In the genomic region with DNA sequence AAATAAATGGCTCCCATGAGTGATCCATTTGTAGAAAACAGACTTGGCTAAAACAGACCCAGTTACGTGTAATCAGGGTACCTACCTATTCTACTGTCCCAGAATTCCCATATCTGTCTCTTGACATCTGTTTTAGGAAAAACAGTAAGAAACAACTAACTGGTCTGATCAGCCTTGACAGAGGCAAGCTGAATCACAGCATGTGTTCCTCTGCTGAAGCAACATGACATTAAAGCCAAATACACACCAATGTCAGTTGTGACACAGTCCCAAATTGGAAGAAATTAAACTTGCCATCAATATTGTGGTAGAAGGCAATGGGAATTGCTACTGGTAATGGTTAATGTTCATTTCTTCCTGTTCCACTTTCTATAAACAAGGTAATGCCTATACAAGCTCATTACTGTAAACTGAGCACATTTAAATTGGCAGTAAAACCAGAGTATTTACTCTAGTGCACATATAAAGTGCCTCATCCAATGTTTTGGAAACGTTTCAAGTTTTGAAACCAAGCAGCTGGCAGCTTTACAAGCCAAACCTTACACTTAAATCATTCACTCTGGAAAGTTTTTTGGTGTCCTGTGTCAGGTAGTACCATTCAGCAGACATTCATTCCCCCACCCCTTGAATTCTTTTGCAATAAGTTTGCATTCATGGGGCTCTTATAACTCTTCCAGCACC, we compare ENCODE assay signal across 11 cellular contexts. TPM values are rescaled to one million over a fixed set of nuclear protein-coding genes. Genes with fewer than 3 reads are reported as not detected.
DNase-seq lines count a peak whose midpoint lies in the region; ATAC-seq and TF ChIP-seq lines count a peak whose summit lies in the region.
"Had no signal": no experiment of that assay in that cellular context is flagged by ENCODE, and none has a peak within 500 bp of the region (broad histone marks: within the 10 kb centered on the region; RNA-seq: fewer than 3 reads in every experiment).

No MANE protein-coding gene starts in this region.

- no peaks in the 10 kb centered on the region for H3K9me3 ChIP-seq in mammary epithelial cell (replicated peaks; ENCODE audit: insufficient read depth, low read length)
- H3K9me3 ChIP-seq in lower lobe of right lung, result no peaks in the 10 kb centered on the region
- H3K9me3 ChIP-seq in CD4-positive, alpha-beta memory T cell (ENCODE audit: control insufficient read depth in 1 of 2, low read length in 2 of 2), result no peaks in the 10 kb centered on the region
- H3K9me3 ChIP-seq: SJSA1, thoracic aorta had no signal

- H4K20me1 ChIP-seq in mammary epithelial cell (ENCODE audit: insufficient read depth, low read length), result no peaks in the 10 kb centered on the region

- H3K36me3 ChIP-seq in mammary epithelial cell (ENCODE audit: insufficient read depth, low read length) (no peaks in the 10 kb centered on the region), lower lobe of right lung (no peaks in the 10 kb centered on the region)
- no peaks in the 10 kb centered on the region for H3K36me3 ChIP-seq in CD4-positive, alpha-beta memory T cell (ENCODE audit: insufficient read depth, low read length)
- H3K36me3 ChIP-seq: SJSA1, thoracic aorta had no signal

- no peak overlapping the region for H3K4me3 ChIP-seq in mammary epithelial cell (replicated peaks in 1 of 3; ENCODE audit: insufficient read depth in 1 of 3, low read depth in 2 of 3, low read length in 3 of 3)
- H3K4me3 ChIP-seq in lower lobe of right lung, result no peak overlapping the region
- H3K4me3 ChIP-seq in CD4-positive, alpha-beta memory T cell (ENCODE audit: low read length in 2 of 2), result no peak overlapping the region
- H3K4me3 ChIP-seq: SJSA1, thoracic aorta had no signal

- DNase-seq in DMS79 (lab: John Stamatoyannopoulos, UW), result peak; percentile 63
- DNase-seq in NCI-H2107 (lab: John Stamatoyannopoulos, UW), result peak; percentile 21
- DNase-seq in mammary epithelial cell, result peak; percentile 84
- DNase-seq in lower lobe of right lung, result no peak
- DNase-seq in CD4-positive, alpha-beta memory T cell, result no peak
- DNase-seq in naive thymus-derived CD8-positive, alpha-beta T cell, result no peak
- no peak for DNase-seq in activated CD4-positive, alpha-beta T cell treated with anti-CD3 and anti-CD28 coated beads for 1 hour
- DNase-seq: activated CD8-positive, alpha-beta memory T cell treated with anti-CD3 and anti-CD28 coated beads, Interleukin-2, amount 50 U/mL, for 4 hours had no signal

- no peak overlapping the region for H3K27ac Mint-ChIP-seq in CD4-positive, alpha-beta memory T cell
- H3K27ac Mint-ChIP-seq in naive thymus-derived CD8-positive, alpha-beta T cell, result no peak overlapping the region

- H3K79me2 ChIP-seq in mammary epithelial cell (ENCODE audit: insufficient read depth, low read length), result no peaks in the 10 kb centered on the region

- H3K4me1 Mint-ChIP-seq in CD4-positive, alpha-beta memory T cell, result no peaks in the 10 kb centered on the region
- no peaks in the 10 kb centered on the region for H3K4me1 Mint-ChIP-seq in naive thymus-derived CD8-positive, alpha-beta T cell

- TF ChIP-seq CTCF in mammary epithelial cell (conservative IDR thresholded peaks at IDR 0.05 in 1 of 2, IDR thresholded peaks at IDR 0.05 in 1 of 2; ENCODE audit: extremely low read depth in 1 of 2, insufficient read depth in 1 of 2, low read depth in 1 of 2, low read length in 2 of 2), result no peak
- no peak for TF ChIP-seq CTCF in lower lobe of right lung (IDR thresholded peaks at IDR 0.05)

- dilution Hi-C loops in mammary epithelial cell (cut with HindIII; ENCODE audit: low sequenced_read_pairs), result no loop called here

- no TSS peak for BruUV-seq in mammary epithelial cell (replicated peaks; lab: Mats Ljungman, UMichigan)

- peaks cover 24% of the 10 kb centered on the region for H3K4me1 ChIP-seq in mammary epithelial cell (ENCODE audit: insufficient read depth, low read length)
- H3K4me1 ChIP-seq in lower lobe of right lung, result peaks cover 16% of the 10 kb centered on the region
- no peaks in the 10 kb centered on the region for H3K4me1 ChIP-seq in CD4-positive, alpha-beta memory T cell (ENCODE audit: insufficient read depth, low read length)
- H3K4me1 ChIP-seq: SJSA1 had no signal

- peaks cover 15 to 21% of the 10 kb centered on the region in 2 donors for H3K27me3 Mint-ChIP-seq in CD4-positive, alpha-beta memory T cell
- peaks cover 0 to 19% (median 11%) of the 10 kb centered on the region in 5 donors for H3K27me3 Mint-ChIP-seq in naive thymus-derived CD8-positive, alpha-beta T cell

- H2AFZ ChIP-seq in mammary epithelial cell (ENCODE audit: low read depth, low read length), result no peak overlapping the region

- H3K4me2 ChIP-seq in mammary epithelial cell (ENCODE audit: insufficient read depth, low read depth, low read length), result peak overlapping the region; percentile 0

- 50% methylated on average over 2 of the region's 2 CpGs for WGBS in mammary epithelial cell (ENCODE audit: low coverage, missing lambda C conversion rate)

- no peaks in the 10 kb centered on the region for H3K36me3 Mint-ChIP-seq in CD4-positive, alpha-beta memory T cell
- H3K36me3 Mint-ChIP-seq in naive thymus-derived CD8-positive, alpha-beta T cell, result no peaks in the 10 kb centered on the region

- intact Hi-C loops in mammary epithelial cell (cut with micrococcal nuclease), result no loop called here
- intact Hi-C loops in lower lobe of right lung (cut with DNase I), result no loop called here
- intact Hi-C loops in CD4-positive, alpha-beta memory T cell (cut with micrococcal nuclease), result no loop called here

- no peaks in the 10 kb centered on the region for H3K27me3 ChIP-seq in mammary epithelial cell (ENCODE audit: insufficient read depth, low read length)
- H3K27me3 ChIP-seq in lower lobe of right lung (ENCODE audit: low read depth), result peaks cover 1% of the 10 kb centered on the region
- no peaks in the 10 kb centered on the region for H3K27me3 ChIP-seq in CD4-positive, alpha-beta memory T cell (ENCODE audit: insufficient read depth, low read length)

- no peak overlapping the region for H3K27ac ChIP-seq in mammary epithelial cell (ENCODE audit: insufficient read depth, low read depth, low read length)
- H3K27ac ChIP-seq in lower lobe of right lung, result no peak overlapping the region
- H3K27ac ChIP-seq in CD4-positive, alpha-beta memory T cell (ENCODE audit: low read depth, low read length), result no peak overlapping the region
- H3K27ac ChIP-seq: SJSA1, thoracic aorta had no signal

- ATAC-seq in lower lobe of right lung, result peak; percentile 46 to 63
- ATAC-seq in GM21576 (IDR thresholded peaks at IDR 0.05; ENCODE audit: unreplicated experiment), result no peak
- ATAC-seq in naive thymus-derived CD8-positive, alpha-beta T cell, result no peak

- POLR2A ChIA-PET in CD4-positive, alpha-beta memory T cell (lab: Charles Lee; ENCODE audit: partially characterized antibody), result no interaction called here
- POLR2A ChIA-PET in naive thymus-derived CD8-positive, alpha-beta T cell (lab: Charles Lee), result no interaction called here

- H3K4me3 Mint-ChIP-seq in CD4-positive, alpha-beta memory T cell, result no peak overlapping the region
- no peak overlapping the region for H3K4me3 Mint-ChIP-seq in naive thymus-derived CD8-positive, alpha-beta T cell

- no peak overlapping the region for H3K9ac ChIP-seq in mammary epithelial cell (ENCODE audit: insufficient read depth, low read length)

- in situ Hi-C loops in mammary epithelial cell (cut with MboI; ENCODE audit: low sequenced_read_pairs in 2 of 2), result no loop called here

- CTCF ChIA-PET in mammary epithelial cell (lab: Charles Lee; ENCODE audit: low non-redundant PET), result no interaction called here
- CTCF ChIA-PET in CD4-positive, alpha-beta memory T cell (lab: Charles Lee; ENCODE audit: partially characterized antibody), result no interaction called here

- no peaks in the 10 kb centered on the region for H3K9me3 Mint-ChIP-seq in CD4-positive, alpha-beta memory T cell
- H3K9me3 Mint-ChIP-seq in naive thymus-derived CD8-positive, alpha-beta T cell, result no peaks in the 10 kb centered on the region

RNA-seq across cellular contexts. Expression of a gene that starts 26.9 kb away (rescaled TPM):
- total RNA-seq in mammary epithelial cell (under 1 TPM in 1 of 2 donors, not detected in 1; 0.47 TPM), lower lobe of right lung (49.4 TPM)
- 0.15 TPM for polyA plus RNA-seq in mammary epithelial cell
- polyA minus RNA-seq in mammary epithelial cell, result not detected
- total RNA-seq in CD4-positive, alpha-beta memory T cell, result under 1 TPM; 0.15 to 0.83 TPM
- polyA plus RNA-seq in CD4-positive, alpha-beta memory T cell, result not detected
- not detected for total RNA-seq in naive thymus-derived CD8-positive, alpha-beta T cell
- polyA plus RNA-seq in naive thymus-derived CD8-positive, alpha-beta T cell, result not detected
- total RNA-seq: SJSA1 had no signal

Comparison
In these comparisons a context has a peak if more than half of its experiments do, and no peak if none do; other contexts are left out.
1. DNase-seq: peak in DMS79 (single experiment), NCI-H2107 (single experiment) and mammary epithelial cell (single experiment); none in lower lobe of right lung (single experiment), CD4-positive, alpha-beta memory T cell (0 of 5), naive thymus-derived CD8-positive, alpha-beta T cell (0 of 10) and activated CD4-positive, alpha-beta T cell treated with anti-CD3 and anti-CD28 coated beads for 1 hour (single experiment).
2. ATAC-seq: peak in lower lobe of right lung (2 of 2); none in GM21576 (single experiment) and naive thymus-derived CD8-positive, alpha-beta T cell (0 of 2).
3. RNA of a gene that starts 26.9 kb away (total RNA-seq): 49.4 TPM in lower lobe of right lung (single experiment); 0.15 to 0.83 TPM in CD4-positive, alpha-beta memory T cell, 0.47 TPM in mammary epithelial cell and not detected in naive thymus-derived CD8-positive, alpha-beta T cell; every median in the first group is over 10 times any median in the second.